In genomic region chr1:21669287-21670058, GRCh38 we compare ENCODE assay signal across 8 cellular contexts. TPM values are rescaled to one million over a fixed set of nuclear protein-coding genes. Genes with fewer than 3 reads are reported as not detected.
DNase-seq lines count a peak whose midpoint lies in the region; ATAC-seq and TF ChIP-seq lines count a peak whose summit lies in the region.

TSS of gene RAP1GAP (minus strand) at chr1:21669357. CDS start at chr1:21620032, 49,325 bp downstream.

- no peak within 1 kb of the TSS for H3K27ac Mint-ChIP-seq in activated CD4-positive, alpha-beta T cell treated with anti-CD3 and anti-CD28 coated beads for 36 hours
- peak within 1 kb of the TSS in 1 of 5 experiments; percentile 72 for H3K27ac Mint-ChIP-seq in brain
- H3K27ac Mint-ChIP-seq in stimulated activated effector memory CD8-positive, alpha-beta T cell treated with anti-CD3 and anti-CD28 coated beads, Interleukin-12 subunit alpha, Interleukin-12 subunit beta, amount 100 ng/mL, for 72 hours: peak within 1 kb of the TSS; percentile 20

- intact Hi-C loops in activated CD4-positive, alpha-beta T cell treated with anti-CD3 and anti-CD28 coated beads for 36 hours (cut with DNase I, micrococcal nuclease): loop anchor here in 1 of 2 experiments (10.0 kb wide), 1 partner anchor 295 kb away; no protein-coding TSS in a partner anchor

- peaks cover 19% of the 10 kb centered on the region for H3K27me3 Mint-ChIP-seq in activated CD4-positive, alpha-beta T cell treated with anti-CD3 and anti-CD28 coated beads for 36 hours
- peaks cover 16% of the 10 kb centered on the region for H3K27me3 Mint-ChIP-seq in brain

- peaks cover 29% of the 10 kb centered on the region for H3K4me1 Mint-ChIP-seq in activated CD4-positive, alpha-beta T cell treated with anti-CD3 and anti-CD28 coated beads for 36 hours
- H3K4me1 Mint-ChIP-seq in brain: peaks cover 81% of the 10 kb centered on the region
- peaks cover 16% of the 10 kb centered on the region for H3K4me1 Mint-ChIP-seq in stimulated activated effector memory CD8-positive, alpha-beta T cell treated with anti-CD3 and anti-CD28 coated beads, Interleukin-12 subunit alpha, Interleukin-12 subunit beta, amount 100 ng/mL, for 72 hours

- peak within 1 kb of the TSS; percentile 61 for H3K4me3 Mint-ChIP-seq in activated CD4-positive, alpha-beta T cell treated with anti-CD3 and anti-CD28 coated beads for 36 hours
- peak within 1 kb of the TSS; percentile 33 to 79 (median 72) for H3K4me3 Mint-ChIP-seq in brain
- peak within 1 kb of the TSS; percentile 54 for H3K4me3 Mint-ChIP-seq in stimulated activated effector memory CD8-positive, alpha-beta T cell treated with anti-CD3 and anti-CD28 coated beads, Interleukin-12 subunit alpha, Interleukin-12 subunit beta, amount 100 ng/mL, for 72 hours

- H3K4me3 ChIP-seq in kidney epithelial cell (ENCODE audit: low read depth, low read length): peak within 1 kb of the TSS; percentile 25

- no peaks in the 10 kb centered on the region for H3K9me3 Mint-ChIP-seq in activated CD4-positive, alpha-beta T cell treated with anti-CD3 and anti-CD28 coated beads for 36 hours (ENCODE audit: low read depth)
- H3K9me3 Mint-ChIP-seq in brain: peaks cover 0 to 3% (median 0%) of the 10 kb centered on the region in 5 experiments
- H3K9me3 Mint-ChIP-seq in stimulated activated effector memory CD8-positive, alpha-beta T cell treated with anti-CD3 and anti-CD28 coated beads, Interleukin-12 subunit alpha, Interleukin-12 subunit beta, amount 100 ng/mL, for 72 hours: no peaks in the 10 kb centered on the region

- no peaks in the 10 kb centered on the region for H3K36me3 ChIP-seq in kidney epithelial cell (ENCODE audit: control insufficient read depth, insufficient read depth, low read length)

- peak; percentile 64 for ATAC-seq in activated CD4-positive, alpha-beta T cell treated with anti-CD3 and anti-CD28 coated beads for 36 hours
- ATAC-seq in stimulated activated effector memory CD8-positive, alpha-beta T cell treated with anti-CD3 and anti-CD28 coated beads, Interleukin-12 subunit alpha, Interleukin-12 subunit beta, amount 100 ng/mL, for 72 hours: peak; percentile 70
- no peak for ATAC-seq in GM21576 (IDR thresholded peaks at IDR 0.05; ENCODE audit: unreplicated experiment)
- ATAC-seq in GM18502 (IDR thresholded peaks at IDR 0.05; ENCODE audit: poor library complexity, unreplicated experiment): no peak

- TF ChIP-seq CTCF in brain (conservative IDR thresholded peaks at IDR 0.05) (no peak), kidney epithelial cell (IDR thresholded peaks at IDR 0.05; ENCODE audit: insufficient read depth, low read length, poor library complexity, severe bottlenecking) (peak; percentile 13)

- no peaks in the 10 kb centered on the region for H3K36me3 Mint-ChIP-seq in activated CD4-positive, alpha-beta T cell treated with anti-CD3 and anti-CD28 coated beads for 36 hours (ENCODE audit: low read depth)
- no peaks in the 10 kb centered on the region for H3K36me3 Mint-ChIP-seq in brain
- H3K36me3 Mint-ChIP-seq in stimulated activated effector memory CD8-positive, alpha-beta T cell treated with anti-CD3 and anti-CD28 coated beads, Interleukin-12 subunit alpha, Interleukin-12 subunit beta, amount 100 ng/mL, for 72 hours: peaks cover 17% of the 10 kb centered on the region

- DNase-seq in activated CD4-positive, alpha-beta T cell treated with anti-CD3 and anti-CD28 coated beads for 36 hours: peak; percentile 67
- DNase-seq in activated CD4-positive, alpha-beta T cell treated with anti-CD3 and anti-CD28 coated beads for 1 hour: no peak
- DNase-seq in OCI-M1 (lab: John Stamatoyannopoulos, UW) (peak; percentile 90), kidney epithelial cell (ENCODE audit: low read depth) (no peak)
- DNase-seq in stimulated activated effector memory CD8-positive, alpha-beta T cell treated with anti-CD3 and anti-CD28 coated beads, Interleukin-12 subunit alpha, Interleukin-12 subunit beta, amount 100 ng/mL, for 72 hours (ENCODE audit: low spot score in 2 of 2): no peak

- peaks cover 23% of the 10 kb centered on the region for H3K27me3 ChIP-seq in kidney epithelial cell (ENCODE audit: control insufficient read depth, insufficient read depth, low read length)

- CTCF ChIA-PET in activated CD4-positive, alpha-beta T cell treated with anti-CD3 and anti-CD28 coated beads for 36 hours (lab: Charles Lee): interaction anchor here (0.6 to 1.1 kb wide), 3 partner anchors 10 to 104 kb away, joined by 3 read pairs; no protein-coding TSS in a partner anchor

- POLR2A ChIA-PET in activated CD4-positive, alpha-beta T cell treated with anti-CD3 and anti-CD28 coated beads for 36 hours (lab: Charles Lee): interaction anchor here (0.6 kb wide), 1 partner anchor 234 kb away, joined by 4 read pairs; no protein-coding TSS in a partner anchor

RNA-seq across cellular contexts. Expression of gene RAP1GAP, which starts in this region (rescaled TPM):
- 1 to 10 TPM; 2.1 to 2.5 TPM for total RNA-seq in activated CD4-positive, alpha-beta T cell treated with anti-CD3 and anti-CD28 coated beads for 36 hours
- 60.7 TPM for polyA plus RNA-seq in brain (ENCODE audit: insufficient read depth, low read depth, low replicate concordance)
- total RNA-seq in kidney epithelial cell: 7.1 and 9.0 TPM in 2 replicates

Comparison
In these comparisons a context has a peak if more than half of its experiments do, and no peak if none do; other contexts are left out.
1. DNase-seq: peak in activated CD4-positive, alpha-beta T cell treated with anti-CD3 and anti-CD28 coated beads for 36 hours (single experiment) and OCI-M1 (single experiment); none in activated CD4-positive, alpha-beta T cell treated with anti-CD3 and anti-CD28 coated beads for 1 hour (single experiment), kidney epithelial cell (single experiment) and stimulated activated effector memory CD8-positive, alpha-beta T cell treated with anti-CD3 and anti-CD28 coated beads, Interleukin-12 subunit alpha, Interleukin-12 subunit beta, amount 100 ng/mL, for 72 hours (0 of 2).
2. ATAC-seq: peak in activated CD4-positive, alpha-beta T cell treated with anti-CD3 and anti-CD28 coated beads for 36 hours (single experiment) and stimulated activated effector memory CD8-positive, alpha-beta T cell treated with anti-CD3 and anti-CD28 coated beads, Interleukin-12 subunit alpha, Interleukin-12 subunit beta, amount 100 ng/mL, for 72 hours (single experiment); none in GM21576 (single experiment) and GM18502 (single experiment).
3. Peak in every context shown above with its lines, with median percentiles within 50 percentile points of each other: H3K4me3 Mint-ChIP-seq.